35 cellular contexts compared by ENCODE assay signal in the genomic region with DNA sequence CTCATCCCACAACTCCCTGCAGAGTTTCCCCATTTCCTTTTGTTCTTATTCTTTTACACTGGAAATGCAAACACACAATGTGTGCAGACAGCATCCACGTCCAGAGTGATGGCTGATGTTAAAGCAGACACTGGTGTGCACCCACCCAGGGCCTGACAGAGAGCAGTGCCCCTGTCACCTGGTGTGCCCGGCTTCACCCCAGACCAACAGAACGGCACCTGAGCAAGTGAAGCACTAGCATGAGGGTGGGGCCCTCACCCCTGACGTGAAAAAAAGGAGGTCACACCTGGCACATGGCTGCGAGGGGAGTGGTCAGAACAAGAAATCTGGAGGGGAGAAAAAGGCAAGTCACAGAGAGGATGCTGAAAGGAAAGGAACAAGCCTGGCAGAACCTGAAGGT. TPM values are rescaled to one million over a fixed set of nuclear protein-coding genes. Genes with fewer than 3 reads are reported as not detected.
DNase-seq lines count a peak whose midpoint lies in the region; ATAC-seq and TF ChIP-seq lines count a peak whose summit lies in the region.
"Had no signal": no experiment of that assay in that cellular context is flagged by ENCODE, and none has a peak within 500 bp of the region (broad histone marks: within the 10 kb centered on the region; RNA-seq: fewer than 3 reads in every experiment).

No MANE protein-coding gene starts in this region.

- H3K36me3 ChIP-seq in breast epithelium, result no peaks in the 10 kb centered on the region

- H3K9me3 Mint-ChIP-seq in MCF 10A (ENCODE audit: unreplicated experiment) (no peaks in the 10 kb centered on the region), IgD-negative memory B cell (no peaks in the 10 kb centered on the region), chondrocyte (ENCODE audit: low read depth) (no peaks in the 10 kb centered on the region)
- H3K9me3 Mint-ChIP-seq in stimulated activated memory B cell treated with anti-CD40 and anti-IgM and Interleukin-4, amounts not matched to agents 10 μg/mL and 1 μg/mL and 100 μg/mL, for 72 hours, result no peaks in the 10 kb centered on the region
- H3K9me3 Mint-ChIP-seq in activated CD4-positive, alpha-beta memory T cell treated with anti-CD3 and anti-CD28 coated beads, Interleukin-2, amount 10 ng/mL, durations not matched to agents 7 days and 5 days, result no peaks in the 10 kb centered on the region
- H3K9me3 Mint-ChIP-seq: dendritic cell treated with granulocyte-macrophage colony-stimulating factor and Interleukin-4, amounts not matched to agents 40 ng/mL and 50 ng/mL, for 4 days had no signal

- intact Hi-C loops in MCF 10A (cut with micrococcal nuclease), result no loop called here
- intact Hi-C loops in breast epithelium (cut with DNase I; ENCODE audit: low total_unique reads), result no loop called here

- CTCF ChIA-PET in MCF 10A (lab: Yijun Ruan, JAX), result interaction anchor here (0.5 to 2.1 kb wide), 3 partner anchors 9 to 13 kb away, joined by 3 to 8 read pairs (median 3); no protein-coding TSS in a partner anchor
- CTCF ChIA-PET in activated CD4-positive, alpha-beta memory T cell treated with anti-CD3 and anti-CD28 coated beads, Interleukin-2, amount 10 ng/mL, durations not matched to agents 7 days and 5 days (lab: Charles Lee), result interaction anchor here (1.3 kb wide), 1 partner anchor 10 kb away, joined by 6 read pairs; no protein-coding TSS in a partner anchor

- BruUV-seq in MCF 10A (replicated peaks; lab: Mats Ljungman, UMichigan), result no TSS peak

- H3K9me3 ChIP-seq in breast epithelium, result no peaks in the 10 kb centered on the region
- H3K9me3 ChIP-seq: esophagus squamous epithelium, heart right ventricle, MG63, neutrophil, right lobe of liver, upper lobe of left lung had no signal

- no peak for DNase-seq in MCF 10A (ENCODE audit: unreplicated experiment)
- no peak for DNase-seq in breast epithelium (ENCODE audit: low spot score in 2 of 2)
- peak; percentile 81 for DNase-seq in chondrocyte (ENCODE audit: low spot score)
- no peak for DNase-seq in activated CD4-positive, alpha-beta memory T cell treated with anti-CD3 and anti-CD28 coated beads, Interleukin-2, amount 10 ng/mL, durations not matched to agents 7 days and 5 days
- DNase-seq in middle frontal gyrus (ENCODE audit: extremely low spot score, low spot score), result no peak
- DNase-seq: activated CD8-positive, alpha-beta memory T cell treated with anti-CD3 and anti-CD28 coated beads for 24 hours; activated naive CD4-positive, alpha-beta T cell treated with Interleukin-2 at 50 U/mL for 16 hours; activated T-cell treated with anti-CD3 and anti-CD28 coated beads, Interleukin-2, amount 50 U/mL, for 1 hour; aorta; Calu3; DMS79; esophagus squamous epithelium; foreskin keratinocyte; heart right ventricle; KBM-7; MG63; NCI-H1105; NCI-H2029; NCI-H526 treated with DMSO at 0.1 percent for 48 hours; PC-9; right lobe of liver; stimulated activated CD4-positive, alpha-beta T cell treated with anti-CD3 and anti-CD28 coated beads, Interleukin-12 subunit alpha, Interleukin-12 subunit beta, amount 100 ng/mL, for 4 hours; stimulated activated CD4-positive, alpha-beta T cell treated with anti-CD3 and anti-CD28 coated beads, Interleukin-4, amount 100 ng/mL, for 1 hour; T-helper 2 cell; upper lobe of left lung had no signal

- peaks cover 48% of the 10 kb centered on the region for H3K36me3 Mint-ChIP-seq in MCF 10A (ENCODE audit: insufficient read depth, unreplicated experiment)
- H3K36me3 Mint-ChIP-seq in IgD-negative memory B cell, result peaks cover 9% of the 10 kb centered on the region
- H3K36me3 Mint-ChIP-seq in chondrocyte (ENCODE audit: low read depth), result peaks cover 28% of the 10 kb centered on the region
- peaks cover 59% of the 10 kb centered on the region for H3K36me3 Mint-ChIP-seq in stimulated activated memory B cell treated with anti-CD40 and anti-IgM and Interleukin-4, amounts not matched to agents 10 μg/mL and 1 μg/mL and 100 μg/mL, for 72 hours
- H3K36me3 Mint-ChIP-seq in activated CD4-positive, alpha-beta memory T cell treated with anti-CD3 and anti-CD28 coated beads, Interleukin-2, amount 10 ng/mL, durations not matched to agents 7 days and 5 days (ENCODE audit: low read depth), result peaks cover 41% of the 10 kb centered on the region

- no peak for TF ChIP-seq POLR2A in breast epithelium (IDR thresholded peaks at IDR 0.05)

- H3K27ac ChIP-seq in breast epithelium, result no peak overlapping the region
- H3K27ac ChIP-seq: C4-2B, esophagus squamous epithelium, foreskin keratinocyte, heart right ventricle, neutrophil, PC-9, right lobe of liver, upper lobe of left lung had no signal

- H3K27ac Mint-ChIP-seq in MCF 10A (ENCODE audit: low read depth, unreplicated experiment) (peak overlapping the region; percentile 86), IgD-negative memory B cell (peak overlapping the region in 2 of 3 donors; percentile 38 to 53), chondrocyte (ENCODE audit: unreplicated experiment) (no peak overlapping the region)
- peak overlapping the region; percentile 46 for H3K27ac Mint-ChIP-seq in stimulated activated memory B cell treated with anti-CD40 and anti-IgM and Interleukin-4, amounts not matched to agents 10 μg/mL and 1 μg/mL and 100 μg/mL, for 72 hours
- no peak overlapping the region for H3K27ac Mint-ChIP-seq in activated CD4-positive, alpha-beta memory T cell treated with anti-CD3 and anti-CD28 coated beads, Interleukin-2, amount 10 ng/mL, durations not matched to agents 7 days and 5 days
- H3K27ac Mint-ChIP-seq: dendritic cell treated with granulocyte-macrophage colony-stimulating factor and Interleukin-4, amounts not matched to agents 40 ng/mL and 50 ng/mL, for 4 days; progenitor cell of endocrine pancreas had no signal

- no peaks in the 10 kb centered on the region for H3K4me1 ChIP-seq in breast epithelium
- H3K4me1 ChIP-seq: esophagus squamous epithelium, foreskin keratinocyte, heart right ventricle, upper lobe of left lung had no signal

- H3K27me3 ChIP-seq in breast epithelium, result no peaks in the 10 kb centered on the region
- H3K27me3 ChIP-seq: esophagus squamous epithelium, foreskin keratinocyte, heart right ventricle, MG63, neutrophil, right lobe of liver, upper lobe of left lung had no signal

- no peak overlapping the region for H3K4me3 Mint-ChIP-seq in MCF 10A (ENCODE audit: unreplicated experiment)
- no peak overlapping the region for H3K4me3 Mint-ChIP-seq in IgD-negative memory B cell
- no peak overlapping the region for H3K4me3 Mint-ChIP-seq in chondrocyte (ENCODE audit: unreplicated experiment)
- H3K4me3 Mint-ChIP-seq in stimulated activated memory B cell treated with anti-CD40 and anti-IgM and Interleukin-4, amounts not matched to agents 10 μg/mL and 1 μg/mL and 100 μg/mL, for 72 hours, result no peak overlapping the region
- no peak overlapping the region for H3K4me3 Mint-ChIP-seq in activated CD4-positive, alpha-beta memory T cell treated with anti-CD3 and anti-CD28 coated beads, Interleukin-2, amount 10 ng/mL, durations not matched to agents 7 days and 5 days
- H3K4me3 Mint-ChIP-seq: dendritic cell treated with granulocyte-macrophage colony-stimulating factor and Interleukin-4, amounts not matched to agents 40 ng/mL and 50 ng/mL, for 4 days had no signal

- no peaks in the 10 kb centered on the region for H3K27me3 Mint-ChIP-seq in MCF 10A (ENCODE audit: insufficient read depth, unreplicated experiment)
- H3K27me3 Mint-ChIP-seq in IgD-negative memory B cell, result no peaks in the 10 kb centered on the region
- H3K27me3 Mint-ChIP-seq in chondrocyte (ENCODE audit: low read depth), result no peaks in the 10 kb centered on the region
- no peaks in the 10 kb centered on the region for H3K27me3 Mint-ChIP-seq in stimulated activated memory B cell treated with anti-CD40 and anti-IgM and Interleukin-4, amounts not matched to agents 10 μg/mL and 1 μg/mL and 100 μg/mL, for 72 hours
- no peaks in the 10 kb centered on the region for H3K27me3 Mint-ChIP-seq in activated CD4-positive, alpha-beta memory T cell treated with anti-CD3 and anti-CD28 coated beads, Interleukin-2, amount 10 ng/mL, durations not matched to agents 7 days and 5 days
- H3K27me3 Mint-ChIP-seq: dendritic cell treated with granulocyte-macrophage colony-stimulating factor and Interleukin-4, amounts not matched to agents 40 ng/mL and 50 ng/mL, for 4 days; progenitor cell of endocrine pancreas had no signal

- H3K4me1 Mint-ChIP-seq in MCF 10A (ENCODE audit: insufficient read depth, unreplicated experiment) (no peaks in the 10 kb centered on the region), IgD-negative memory B cell (no peaks in the 10 kb centered on the region), chondrocyte (ENCODE audit: low read depth) (no peaks in the 10 kb centered on the region)
- no peaks in the 10 kb centered on the region for H3K4me1 Mint-ChIP-seq in stimulated activated memory B cell treated with anti-CD40 and anti-IgM and Interleukin-4, amounts not matched to agents 10 μg/mL and 1 μg/mL and 100 μg/mL, for 72 hours
- no peaks in the 10 kb centered on the region for H3K4me1 Mint-ChIP-seq in activated CD4-positive, alpha-beta memory T cell treated with anti-CD3 and anti-CD28 coated beads, Interleukin-2, amount 10 ng/mL, durations not matched to agents 7 days and 5 days

- no peak overlapping the region for H3K4me3 ChIP-seq in breast epithelium
- H3K4me3 ChIP-seq: esophagus squamous epithelium, heart right ventricle, MG63, PC-9, right lobe of liver, upper lobe of left lung had no signal

- POLR2A ChIA-PET in MCF 10A (lab: Yijun Ruan, JAX), result interaction anchor here (0.6 to 0.7 kb wide), 2 partner anchors 12 to 27 kb away, joined by 3 read pairs; partner anchors contain the start of gene ZNF575
- POLR2A ChIA-PET in activated CD4-positive, alpha-beta memory T cell treated with anti-CD3 and anti-CD28 coated beads, Interleukin-2, amount 10 ng/mL, durations not matched to agents 7 days and 5 days (lab: Charles Lee), result no interaction called here

- ATAC-seq in stimulated activated memory B cell treated with anti-CD40 and anti-IgM and Interleukin-4, amounts not matched to agents 10 μg/mL and 1 μg/mL and 100 μg/mL, for 72 hours, result no peak
- ATAC-seq: activated CD4-positive, CD25-positive, alpha-beta regulatory T cell treated with anti-CD3 and anti-CD28 coated beads, Interleukin-2, amount 50 U/mL, for 24 hours; foreskin keratinocyte; right lobe of liver; Right ventricle myocardium inferior; SK-N-SH treated with all-trans-retinoic acid at 6 μM for 48 hours had no signal

- TF ChIP-seq CTCF in MCF 10A (IDR thresholded peaks at IDR 0.05; ENCODE audit: unreplicated experiment) (no peak), breast epithelium (IDR thresholded peaks at IDR 0.05) (no peak), chondrocyte (IDR thresholded peaks at IDR 0.05) (no peak)

RNA-seq across cellular contexts. Expression of gene ZNF575, which starts 12.3 kb away (rescaled TPM):
- total RNA-seq in MCF 10A (2022) (0.81 and 1.1 TPM in 2 replicates), breast epithelium (under 1 TPM; 0.59 to 0.98 (median 0.64) TPM), chondrocyte (4.1 to 6.0 TPM (median 5.1 TPM) in 3 replicates)
- polyA plus RNA-seq in IgD-negative memory B cell, result 2.9 TPM
- total RNA-seq in activated CD4-positive, alpha-beta memory T cell treated with anti-CD3 and anti-CD28 coated beads, Interleukin-2, amount 10 ng/mL, durations not matched to agents 7 days and 5 days, result 1 to 10 TPM; 4.1 to 4.8 TPM
- total RNA-seq: esophagus squamous epithelium had no signal

RNA-seq across cellular contexts. Expression of gene ETHE1, which starts 18.3 kb away (rescaled TPM):
- 78.0 and 94.4 TPM in 2 replicates for total RNA-seq in MCF 10A (2022)
- total RNA-seq in breast epithelium, result 10 to 100 TPM; 41.6 to 70.1 (median 59.4) TPM
- 25.2 TPM for polyA plus RNA-seq in IgD-negative memory B cell
- total RNA-seq in chondrocyte, result 31.5 to 38.9 TPM (median 33.0 TPM) in 3 replicates
- 10 to 100 TPM; 90.7 to 91.1 TPM for total RNA-seq in activated CD4-positive, alpha-beta memory T cell treated with anti-CD3 and anti-CD28 coated beads, Interleukin-2, amount 10 ng/mL, durations not matched to agents 7 days and 5 days

RNA-seq across cellular contexts. Expression of gene XRCC1, which starts 30.1 kb away (rescaled TPM):
- total RNA-seq in MCF 10A (2022) (18.0 and 20.6 TPM in 2 replicates), breast epithelium (10 to 100 TPM; 21.0 to 30.6 (median 29.0) TPM), chondrocyte (22.8 to 30.5 TPM (median 30.4 TPM) in 3 replicates)
- 23.6 TPM for polyA plus RNA-seq in IgD-negative memory B cell
- 10 to 100 TPM; 42.5 to 46.1 TPM for total RNA-seq in activated CD4-positive, alpha-beta memory T cell treated with anti-CD3 and anti-CD28 coated beads, Interleukin-2, amount 10 ng/mL, durations not matched to agents 7 days and 5 days

RNA-seq across cellular contexts. Expression of gene PINLYP, which starts 30.3 kb away (rescaled TPM):
- total RNA-seq in MCF 10A (2022) (0.74 TPM in 1 of 2 replicates, not detected in the other), breast epithelium (10 to 100 TPM in 1 of 3 donors, 1 to 10 TPM in 2; 4.5 to 12.5 (median 6.9) TPM), chondrocyte (0.51 to 2.3 TPM (median 1.6 TPM) in 3 replicates)
- not detected for polyA plus RNA-seq in IgD-negative memory B cell
- 1 to 10 TPM; 3.7 to 4.4 TPM for total RNA-seq in activated CD4-positive, alpha-beta memory T cell treated with anti-CD3 and anti-CD28 coated beads, Interleukin-2, amount 10 ng/mL, durations not matched to agents 7 days and 5 days
- total RNA-seq: HT-29 had no signal

RNA-seq across cellular contexts. Expression of gene PHLDB3, which starts 40.7 kb away (rescaled TPM):
- total RNA-seq in MCF 10A (2022) (9.9 and 11.8 TPM in 2 replicates), breast epithelium (10 to 100 TPM in 2 of 3 donors, 1 to 10 TPM in 1; 7.5 to 19.5 (median 15.1) TPM), chondrocyte (4.5 to 8.1 TPM (median 7.0 TPM) in 3 replicates)
- 6.8 TPM for polyA plus RNA-seq in IgD-negative memory B cell
- 10 to 100 TPM; 12.0 to 15.2 TPM for total RNA-seq in activated CD4-positive, alpha-beta memory T cell treated with anti-CD3 and anti-CD28 coated beads, Interleukin-2, amount 10 ng/mL, durations not matched to agents 7 days and 5 days

Comparison
In these comparisons a context has a peak if more than half of its experiments do, and no peak if none do; other contexts are left out.
1. H3K27ac Mint-ChIP-seq: peak in MCF 10A (single experiment), IgD-negative memory B cell (2 of 3) and stimulated activated memory B cell treated with anti-CD40 and anti-IgM and Interleukin-4, amounts not matched to agents 10 μg/mL and 1 μg/mL and 100 μg/mL, for 72 hours (single experiment); none in chondrocyte (single experiment) and activated CD4-positive, alpha-beta memory T cell treated with anti-CD3 and anti-CD28 coated beads, Interleukin-2, amount 10 ng/mL, durations not matched to agents 7 days and 5 days (single experiment).